Comparison of ENCODE assay signal across 24 cellular contexts in genomic region chr7:32131091-32131490, GRCh38.
DNase-seq lines count a peak whose midpoint lies in the region; ATAC-seq, FAIRE-seq and TF ChIP-seq lines count a peak whose summit lies in the region.
"Had no signal": no experiment of that assay in that cellular context is flagged by ENCODE, and none has a peak within 500 bp of the region (broad histone marks: within the 10 kb centered on the region; RNA-seq: fewer than 3 reads in every experiment).

No MANE protein-coding gene starts in this region.

- H3K9me3 ChIP-seq in HepG2 (ENCODE audit: low read length) = no peaks in the 10 kb centered on the region
- no peaks in the 10 kb centered on the region for H3K9me3 ChIP-seq in right lobe of liver
- no peaks in the 10 kb centered on the region; the same call in 1 of the 2 replicates for H3K9me3 ChIP-seq in IMR-90 (ENCODE audit: control insufficient read depth, insufficient read depth, low read length)
- no peaks in the 10 kb centered on the region for H3K9me3 ChIP-seq in neural cell (ENCODE audit: low read length)
- H3K9me3 ChIP-seq: BE2C had no signal

- H3K4me2 ChIP-seq in HepG2 (ENCODE audit: low read depth, low read length) (no peak overlapping the region), IMR-90 (ENCODE audit: low read depth, low read length) (no peak overlapping the region), neural cell (ENCODE audit: low read length) (no peak overlapping the region)
- H3K4me2 ChIP-seq: BLaER1 had no signal

- no peak overlapping the region for H2BK20ac ChIP-seq in IMR-90 (ENCODE audit: low read depth, low read length)

- no TSS peak for BruUV-seq in HepG2 (replicated peaks; lab: Mats Ljungman, UMichigan)
- BruUV-seq in IMR-90 (replicated peaks; lab: Mats Ljungman, UMichigan) = no TSS peak

- TF ChIP-seq POLR2A in HepG2 (IDR thresholded peaks at IDR 0.05; ENCODE audit: insufficient read depth in 1 of 2, low read depth in 2 of 2, low read length in 2 of 2) (no peak), right lobe of liver (IDR thresholded peaks at IDR 0.05) (no peak), IMR-90 (IDR thresholded peaks at IDR 0.05; ENCODE audit: low read depth, low read length) (no peak)

- H3K27me3 ChIP-seq in HepG2 (ENCODE audit: control insufficient read depth in 1 of 2, insufficient read depth in 2 of 2, low read length in 2 of 2) (no peaks in the 10 kb centered on the region), right lobe of liver (no peaks in the 10 kb centered on the region), IMR-90 (ENCODE audit: control insufficient read depth, insufficient read depth, low read length) (no peaks in the 10 kb centered on the region), neural cell (ENCODE audit: insufficient read depth, low read depth, low read length) (no peaks in the 10 kb centered on the region)
- H3K27me3 ChIP-seq: BE2C, BLaER1 had no signal

- H2AK9ac ChIP-seq in IMR-90 (replicated peaks; ENCODE audit: low read depth, low read length, poor library complexity) = no peak overlapping the region

- no peak overlapping the region for H2BK15ac ChIP-seq in IMR-90 (ENCODE audit: low read depth, low read length)

- no peak overlapping the region for H2AK5ac ChIP-seq in IMR-90 (ENCODE audit: low read depth, low read length)

- H4K8ac ChIP-seq in IMR-90 (ENCODE audit: low read depth in 2 of 2, low read length in 2 of 2) = no peak overlapping the region

- no peak overlapping the region for H3K18ac ChIP-seq in IMR-90 (ENCODE audit: low read depth, low read length)

- intact Hi-C loops in HepG2 (cut with micrococcal nuclease; ENCODE audit: unreplicated experiment) = no loop called here
- intact Hi-C loops in right lobe of liver (cut with DNase I) = no loop called here
- intact Hi-C loops in IMR-90 (cut with micrococcal nuclease) = no loop called here

- CTCF ChIA-PET in HepG2 (lab: Yijun Ruan, JAX; ENCODE audit: low intra/inter-chr PET ratio, low total read pairs) = no interaction called here
- CTCF ChIA-PET in IMR-90 (lab: Yijun Ruan, JAX) = no interaction called here

- H4K5ac ChIP-seq in IMR-90 (ENCODE audit: low read depth, low read length) = no peak overlapping the region

- TF ChIP-seq CTCF in HepG2 (CRISPR knock-in tag; IDR thresholded peaks at IDR 0.05) (no peak), right lobe of liver (IDR thresholded peaks at IDR 0.05) (no peak), IMR-90 (conservative IDR thresholded peaks at IDR 0.05; ENCODE audit: low read depth, low read length) (no peak), neural cell (IDR thresholded peaks at IDR 0.05; ENCODE audit: poor library complexity, severe bottlenecking) (no peak)

- TF ChIP-seq RAD21 in HepG2 (CRISPR knock-in tag; IDR thresholded peaks at IDR 0.05) (no peak), IMR-90 (IDR thresholded peaks at IDR 0.05; ENCODE audit: low read length) (no peak), neural cell (conservative IDR thresholded peaks at IDR 0.05) (no peak)

- no peak for FAIRE-seq in HepG2 (lab: Jason Lieb, UNC)
- FAIRE-seq: GM12878, GM19239 had no signal

- WGBS in HepG2 (ENCODE audit: low lambda C conversion rate) = 0% methylated on average over 1 of the region's 1 CpG
- 22% methylated on average over 1 of the region's 1 CpG for WGBS in right lobe of liver (ENCODE audit: insufficient coverage, low coverage, low lambda C conversion rate, missing lambda C conversion rate)
- WGBS in IMR-90 (ENCODE audit: extremely low coverage in 2 of 2, insufficient read length in 1 of 2), 2 experiments = no CpG with 5 or more reads among the region's 1 CpG

- H2AFZ ChIP-seq in HepG2 (ENCODE audit: low read length) (no peak overlapping the region), IMR-90 (replicated peaks; ENCODE audit: low read length, poor library complexity) (no peak overlapping the region), neural cell (ENCODE audit: low read depth, low read length) (no peak overlapping the region)

- H3K23ac ChIP-seq in IMR-90 (ENCODE audit: low read depth, low read length) = no peak overlapping the region

- dilution Hi-C loops in IMR-90 (cut with HindIII; ENCODE audit: low sequenced_read_pairs, unreplicated experiment) = no loop called here

- H2BK120ac ChIP-seq in IMR-90 (ENCODE audit: low read depth, low read length) = no peak overlapping the region

- H3K4ac ChIP-seq in IMR-90 (ENCODE audit: low read depth, low read length) = no peak overlapping the region

- H3K9me1 ChIP-seq in IMR-90 (ENCODE audit: insufficient read depth, low read length) = no peaks in the 10 kb centered on the region

- DNase-seq in HepG2 (ENCODE audit: low spot score) (no peak), right lobe of liver (no peak), IMR-90 (no peak), NCI-H2227 (lab: John Stamatoyannopoulos, UW; ENCODE audit: unreplicated experiment) (no peak)
- no peak for DNase-seq in stimulated activated CD8-positive, alpha-beta memory T cell treated with anti-CD3 and anti-CD28 coated beads, Interleukin-4, amount 100 ng/mL, for 48 hours
- DNase-seq: ACHN; BE2C; C1 segment of cervical spinal cord; CD4-positive, alpha-beta memory T cell; CD4-positive, CD25-positive, alpha-beta regulatory T cell; CD8-positive, alpha-beta memory T cell; COR-L47; DMS 273 treated with DMSO at 0.1 percent for 48 hours; DMS153; DMS53; DMS79; DND-41; EL; GDM1 had no signal

- POLR2A ChIA-PET in HepG2 (lab: Yijun Ruan, JAX) (no interaction called here), IMR-90 (lab: Charles Lee; ENCODE audit: unreplicated experiment) (no interaction called here)

- H3K79me2 ChIP-seq in HepG2 (ENCODE audit: insufficient read depth, low read length) (no peaks in the 10 kb centered on the region), neural cell (replicated peaks; ENCODE audit: insufficient read depth, low read length) (no peaks in the 10 kb centered on the region)

- in situ Hi-C loops in HepG2 (cut with HindIII; ENCODE audit: extremely low pct_ligation_motif_present, low pct_unique_long_range_greater_than_20kb) = no loop called here
- in situ Hi-C loops in IMR-90 (cut with MboI; ENCODE audit: low sequenced_read_pairs) = no loop called here

- H3K4me1 ChIP-seq in HepG2 (ENCODE audit: insufficient read depth, low read length) = no peaks in the 10 kb centered on the region
- no peaks in the 10 kb centered on the region for H3K4me1 ChIP-seq in right lobe of liver
- no peaks in the 10 kb centered on the region for H3K4me1 ChIP-seq in IMR-90 (ENCODE audit: control insufficient read depth, insufficient read depth, low read length)
- H3K4me1 ChIP-seq: BE2C, BLaER1 had no signal

- H2BK5ac ChIP-seq in IMR-90 (ENCODE audit: low read depth, low read length, poor library complexity, severe bottlenecking) = no peak overlapping the region

- TF ChIP-seq EP300 in HepG2 (IDR thresholded peaks at IDR 0.05; ENCODE audit: low read depth in 2 of 2, low read length in 2 of 2) (no peak), HepG2 (CRISPR knock-in tag; IDR thresholded peaks at IDR 0.05; ENCODE audit: borderline replicate concordance) (no peak), neural cell (conservative IDR thresholded peaks at IDR 0.05; ENCODE audit: poor library complexity, severe bottlenecking) (peak; percentile 18)

- H4K20me1 ChIP-seq in HepG2 (ENCODE audit: insufficient read depth, low read length) (no peaks in the 10 kb centered on the region), IMR-90 (ENCODE audit: insufficient read depth, low read length) (no peaks in the 10 kb centered on the region), neural cell (ENCODE audit: insufficient read depth) (no peaks in the 10 kb centered on the region)
- H4K20me1 ChIP-seq: BLaER1 had no signal

- H3K79me1 ChIP-seq in IMR-90 (ENCODE audit: low read depth in 1 of 2, low read length in 2 of 2) = no peaks in the 10 kb centered on the region

- no peak overlapping the region for H3K14ac ChIP-seq in IMR-90 (replicated peaks; ENCODE audit: low read depth, low read length)

- H3K36me3 ChIP-seq in HepG2 (replicated peaks in 1 of 2; ENCODE audit: control insufficient read depth in 1 of 2, insufficient read depth in 2 of 2, low read length in 2 of 2) (no peaks in the 10 kb centered on the region), right lobe of liver (no peaks in the 10 kb centered on the region), IMR-90 (ENCODE audit: control insufficient read depth, insufficient read depth, low read length) (no peaks in the 10 kb centered on the region), neural cell (ENCODE audit: insufficient read depth, low read length) (no peaks in the 10 kb centered on the region)
- H3K36me3 ChIP-seq: BE2C, BLaER1 had no signal

- no peak overlapping the region for H3K56ac ChIP-seq in IMR-90 (ENCODE audit: extremely low read depth, insufficient read depth, low read length)

- ATAC-seq in HepG2 (no peak), right lobe of liver (no peak), IMR-90 (ENCODE audit: low read depth) (no peak)
- ATAC-seq: GM12878 had no signal

- no peak overlapping the region for H3K27ac ChIP-seq in HepG2 (ENCODE audit: extremely low read length, insufficient read depth, low read length)
- no peak overlapping the region for H3K27ac ChIP-seq in right lobe of liver
- H3K27ac ChIP-seq in IMR-90 (ENCODE audit: insufficient read depth, low read length) = no peak overlapping the region
- no peak overlapping the region for H3K27ac ChIP-seq in neural cell (ENCODE audit: low read length)
- H3K27ac ChIP-seq: 22Rv1, BLaER1 had no signal

- H3K4me3 ChIP-seq in HepG2 (replicated peaks in 1 of 3; ENCODE audit: insufficient read depth in 1 of 3, low read depth in 2 of 3, low read length in 3 of 3) = no peak overlapping the region
- no peak overlapping the region for H3K4me3 ChIP-seq in right lobe of liver
- no peak overlapping the region for H3K4me3 ChIP-seq in IMR-90 (ENCODE audit: insufficient read depth, low read depth, low read length)
- H3K4me3 ChIP-seq in neural cell (ENCODE audit: low read length) = no peak overlapping the region
- H3K4me3 ChIP-seq: BLaER1, GM12878 had no signal

- H3K9me2 ChIP-seq in neural cell (ENCODE audit: insufficient read depth, low read length) = no peaks in the 10 kb centered on the region

- no peak overlapping the region for H3K9ac ChIP-seq in HepG2 (ENCODE audit: insufficient read depth, low read depth, low read length)
- no peak overlapping the region for H3K9ac ChIP-seq in IMR-90 (ENCODE audit: low read depth, low read length)
- H3K9ac ChIP-seq in neural cell (ENCODE audit: low read length) = no peak overlapping the region
- H3K9ac ChIP-seq: BLaER1 had no signal

- no peaks in the 10 kb centered on the region for H3F3A ChIP-seq in neural cell (ENCODE audit: insufficient read depth, low read length, poor library complexity, severe bottlenecking)

- H4K91ac ChIP-seq in IMR-90 (ENCODE audit: insufficient read depth, low read depth, low read length) = no peak overlapping the region

TF ChIP-seq in HepG2, 621 proteins besides CTCF, POLR2A, EP300 and RAD21 (continues in another document):
- TF ChIP-seq MAFK (conservative IDR thresholded peaks at IDR 0.05 in 1 of 2, IDR thresholded peaks at IDR 0.05 in 1 of 2; ENCODE audit: low read length in 2 of 2) = peak; percentile 74 to 77; a peak in 3 of 4 replicates

TF ChIP-seq in neural cell, 6 proteins besides CTCF, POLR2A, EP300 and RAD21 (continues in another document):
- TF ChIP-seq MXI1 (conservative IDR thresholded peaks at IDR 0.05; ENCODE audit: poor library complexity, severe bottlenecking) = no peak
